In genomic region chr16:4307215-4308037, GRCh38 we compare ENCODE assay signal across 8 cellular contexts. TPM values are rescaled to one million over a fixed set of nuclear protein-coding genes. Genes with fewer than 3 reads are reported as not detected.
A peak's percentile ranks its signal among the peaks of the same experiment; 100 is the strongest.
DNase-seq lines count a peak whose midpoint lies in the region; ATAC-seq, FAIRE-seq and TF ChIP-seq lines count a peak whose summit lies in the region.

No MANE protein-coding gene starts in this region.

- peak overlapping the region; percentile 70 for H3K27ac ChIP-seq in astrocyte (ENCODE audit: low read depth, low read length)

- no peaks in the 10 kb centered on the region for H3K9me3 Mint-ChIP-seq in astrocyte (ENCODE audit: unreplicated experiment)

- TF ChIP-seq CTCF in GM12875 (IDR thresholded peaks at IDR 0.05; ENCODE audit: borderline replicate concordance, insufficient read depth, low read depth, low read length) (no peak), astrocyte (IDR thresholded peaks at IDR 0.05; ENCODE audit: insufficient read depth, low read depth, low read length) (no peak)

- peak overlapping the region; percentile 83 for H2AFZ ChIP-seq in astrocyte (ENCODE audit: low read depth, low read length)

- no peak for FAIRE-seq in astrocyte (lab: Jason Lieb, UNC)

- H3K9me3 ChIP-seq in astrocyte (ENCODE audit: insufficient read depth, low read depth, low read length) = no peaks in the 10 kb centered on the region

- DNase-seq in NCI-H1048 (lab: John Stamatoyannopoulos, UW) (peak; percentile 20), T-helper 2 cell (peak; percentile 92 to 99 (median 98)), astrocyte (ENCODE audit: low read depth) (peak; percentile 87), hippocampal formation (lab: John Stamatoyannopoulos, UW) (peak; percentile 54 to 68), retina (peak; percentile 96), COR-L47 (lab: John Stamatoyannopoulos, UW) (no peak)

- peak overlapping the region; percentile 81 for H3K4me2 ChIP-seq in astrocyte (ENCODE audit: low read length)

- peaks cover 18% of the 10 kb centered on the region for H3K4me1 ChIP-seq in astrocyte (ENCODE audit: insufficient read depth, low read length)

- no peaks in the 10 kb centered on the region for H3K36me3 ChIP-seq in astrocyte (ENCODE audit: insufficient read depth, low read length)

- no peaks in the 10 kb centered on the region for H3K27me3 ChIP-seq in astrocyte (ENCODE audit: insufficient read depth, low read length)

- H3K36me3 Mint-ChIP-seq in astrocyte (ENCODE audit: low read depth, unreplicated experiment) = no peaks in the 10 kb centered on the region

- peak overlapping the region; percentile 84 for H3K4me3 ChIP-seq in GM12875 (ENCODE audit: low read depth, low read length)
- H3K4me3 ChIP-seq in astrocyte (ENCODE audit: insufficient read depth, low read depth, low read length) = peak overlapping the region; percentile 59

- H3K4me1 Mint-ChIP-seq in astrocyte (ENCODE audit: low read depth, unreplicated experiment) = peaks cover 18% of the 10 kb centered on the region

- H3K4me3 Mint-ChIP-seq in astrocyte (ENCODE audit: unreplicated experiment) = peak overlapping the region; percentile 91

- H4K20me1 ChIP-seq in astrocyte (ENCODE audit: insufficient read depth, low read length) = no peaks in the 10 kb centered on the region

- H3K27me3 Mint-ChIP-seq in astrocyte (ENCODE audit: low read depth, unreplicated experiment) = no peaks in the 10 kb centered on the region

- H3K9ac ChIP-seq in astrocyte (ENCODE audit: low read length) = peak overlapping the region; percentile 71

- peak overlapping the region; percentile 96 for H3K27ac Mint-ChIP-seq in astrocyte (ENCODE audit: unreplicated experiment)

- ATAC-seq in HG02588 (IDR thresholded peaks at IDR 0.05; ENCODE audit: unreplicated experiment) = peak; percentile 88

- no peaks in the 10 kb centered on the region for H3K79me2 ChIP-seq in astrocyte (ENCODE audit: insufficient read depth, low read length)

RNA-seq across cellular contexts. Expression of gene GLIS2, which starts 8.4 kb away (rescaled TPM):
- total RNA-seq in astrocyte = 16.5 and 18.9 TPM in 2 replicates

RNA-seq across cellular contexts. Expression of gene TFAP4, which starts 34.6 kb away (rescaled TPM):
- 6.1 and 7.7 TPM in 2 replicates for total RNA-seq in astrocyte

RNA-seq across cellular contexts. Expression of gene PAM16, which starts 43.7 kb away (rescaled TPM):
- total RNA-seq in astrocyte = 50.7 and 51.9 TPM in 2 replicates
